39 cellular contexts compared by ENCODE assay signal in genomic region chr20:53422039-53422438, GRCh38.
"Had no signal": no experiment of that assay in that cellular context is flagged by ENCODE, and none has a peak within 500 bp of the region (broad histone marks: within the 10 kb centered on the region; RNA-seq: fewer than 3 reads in every experiment).

No MANE protein-coding gene starts in this region.

- H3K4me1 Mint-ChIP-seq: activated naive CD4-positive, alpha-beta T cell treated with anti-CD3 and anti-CD28 coated beads, Interleukin-2, amount 10 ng/mL, durations not matched to agents 7 days and 5 days; activated naive CD4-positive, alpha-beta T cell treated with anti-CD3 and anti-CD28 coated beads, Interleukin-2, amount 50 U/mL, for 24 hours; activated naive CD8-positive, alpha-beta T cell treated with anti-CD3 and anti-CD28 coated beads, Interleukin-2, amount 50 U/mL, for 24 hours; activated T-helper 17 cell treated with anti-CD3 and anti-CD28 coated beads, Interleukin-2, amount 50 U/mL, for 72 hours; central memory CD8-positive, alpha-beta T cell had no signal

- H3K9me3 Mint-ChIP-seq: activated naive CD4-positive, alpha-beta T cell treated with anti-CD3 and anti-CD28 coated beads for 36 hours; activated naive CD4-positive, alpha-beta T cell treated with anti-CD3 and anti-CD28 coated beads, Interleukin-2, amount 50 U/mL, for 24 hours; activated naive CD8-positive, alpha-beta T cell treated with anti-CD3 and anti-CD28 coated beads for 36 hours; activated naive CD8-positive, alpha-beta T cell treated with anti-CD3 and anti-CD28 coated beads, Interleukin-2, amount 10 ng/mL, durations not matched to agents 7 days and 5 days; activated naive CD8-positive, alpha-beta T cell treated with anti-CD3 and anti-CD28 coated beads, Interleukin-2, amount 50 U/mL, for 24 hours; activated T-cell treated with anti-CD3 and anti-CD28 coated beads, Interleukin-2, amount 50 U/mL, for 24 hours; activated T-cell treated with anti-CD3 and anti-CD28 coated beads, Interleukin-2, amount 50 U/mL, for 4 hours had no signal

- H3K9me3 ChIP-seq: adrenal gland, ascending aorta, body of pancreas, breast epithelium had no signal

- ATAC-seq: activated naive CD4-positive, alpha-beta T cell treated with anti-CD3 and anti-CD28 coated beads, Interleukin-2, amount 50 U/mL, for 72 hours; activated naive CD8-positive, alpha-beta T cell treated with anti-CD3 and anti-CD28 coated beads, Interleukin-2, amount 50 U/mL, for 24 hours; activated T-cell treated with anti-CD3 and anti-CD28 coated beads, Interleukin-2, amount 50 U/mL, for 4 hours; activated T-cell treated with anti-CD3 and anti-CD28 coated beads, Interleukin-2, amount 50 U/mL, for 72 hours; activated T-helper 17 cell treated with anti-CD3 and anti-CD28 coated beads, Interleukin-2, amount 50 U/mL, for 72 hours; body of pancreas had no signal

- H3K4me1 ChIP-seq: adrenal gland, ascending aorta, body of pancreas, breast epithelium had no signal

- H3K36me3 ChIP-seq: adrenal gland, ascending aorta, brain microvascular endothelial cell, breast epithelium, cardiac muscle cell had no signal

- DNase-seq: activated effector memory CD4-positive, alpha-beta T cell treated with anti-CD3 and anti-CD28 coated beads, Interleukin-2, amount 50 U/mL, for 16 hours; activated effector memory CD4-positive, alpha-beta T cell treated with Interleukin-2 at 50 U/mL for 16 hours; activated gamma-delta T cell; activated gamma-delta T cell treated with Interleukin-2 at 50 U/mL for 16 hours; activated naive CD4-positive, alpha-beta T cell; activated naive CD4-positive, alpha-beta T cell treated with anti-CD3 and anti-CD28 coated beads for 36 hours; activated naive CD4-positive, alpha-beta T cell treated with anti-CD3 and anti-CD28 coated beads, Interleukin-2, amount 10 ng/mL, durations not matched to agents 7 days and 5 days; activated naive CD4-positive, alpha-beta T cell treated with anti-CD3 and anti-CD28 coated beads, Interleukin-2, amount 50 U/mL, for 16 hours; activated naive CD4-positive, alpha-beta T cell treated with Interleukin-2 at 50 U/mL for 16 hours; activated naive CD8-positive, alpha-beta T cell treated with anti-CD3 and anti-CD28 coated beads for 36 hours; activated naive CD8-positive, alpha-beta T cell treated with anti-CD3 and anti-CD28 coated beads, Interleukin-2, amount 10 ng/mL, durations not matched to agents 7 days and 5 days; activated naive CD8-positive, alpha-beta T cell treated with anti-CD3 and anti-CD28 coated beads, Interleukin-2, amount 50 U/mL, for 24 hours; activated T-cell treated with anti-CD3 and anti-CD28 coated beads, Interleukin-2, amount 50 U/mL, for 1 hour; activated T-cell treated with anti-CD3 and anti-CD28 coated beads, Interleukin-2, amount 50 U/mL, for 24 hours; activated T-cell treated with anti-CD3 and anti-CD28 coated beads, Interleukin-2, amount 50 U/mL, for 4 hours; activated T-cell treated with anti-CD3 and anti-CD28 coated beads, Interleukin-2, amount 50 U/mL, for 48 hours; activated T-cell treated with anti-CD3 and anti-CD28 coated beads, Interleukin-2, amount 50 U/mL, for 72 hours; adrenal gland; amniotic stem cell; amygdala; anterior cingulate cortex; aorta; body of pancreas; brain microvascular endothelial cell; central memory CD4-positive, alpha-beta T cell; cerebellar nuclear complex had no signal

- H3K27ac ChIP-seq: adrenal gland, ascending aorta, body of pancreas, brain microvascular endothelial cell, breast epithelium, cardiac muscle cell had no signal

- H3K36me3 Mint-ChIP-seq: activated naive CD8-positive, alpha-beta T cell; activated naive CD8-positive, alpha-beta T cell treated with anti-CD3 and anti-CD28 coated beads for 36 hours; activated naive CD8-positive, alpha-beta T cell treated with anti-CD3 and anti-CD28 coated beads, Interleukin-2, amount 10 ng/mL, durations not matched to agents 7 days and 5 days; brain had no signal

- H3K27ac Mint-ChIP-seq: activated naive CD4-positive, alpha-beta T cell treated with anti-CD3 and anti-CD28 coated beads for 36 hours; activated naive CD4-positive, alpha-beta T cell treated with anti-CD3 and anti-CD28 coated beads, Interleukin-2, amount 10 ng/mL, durations not matched to agents 7 days and 5 days; activated naive CD4-positive, alpha-beta T cell treated with anti-CD3 and anti-CD28 coated beads, Interleukin-2, amount 50 U/mL, for 24 hours; activated naive CD4-positive, alpha-beta T cell treated with anti-CD3 and anti-CD28 coated beads, Interleukin-2, amount 50 U/mL, for 72 hours; activated naive CD8-positive, alpha-beta T cell; activated naive CD8-positive, alpha-beta T cell treated with anti-CD3 and anti-CD28 coated beads for 36 hours; activated naive CD8-positive, alpha-beta T cell treated with anti-CD3 and anti-CD28 coated beads, Interleukin-2, amount 10 ng/mL, durations not matched to agents 7 days and 5 days; activated naive CD8-positive, alpha-beta T cell treated with anti-CD3 and anti-CD28 coated beads, Interleukin-2, amount 50 U/mL, for 24 hours; activated T-cell treated with anti-CD3 and anti-CD28 coated beads, Interleukin-2, amount 50 U/mL, for 24 hours; activated T-cell treated with anti-CD3 and anti-CD28 coated beads, Interleukin-2, amount 50 U/mL, for 72 hours; activated T-helper 1 cell treated with anti-CD3 and anti-CD28 coated beads, Interleukin-12 subunit alpha, Interleukin-12 subunit beta, Interleukin-2, Interleukin-4 antibody, amounts not matched to agents 30 ng/mL and 10 ng/mL and 1 ng/mL, durations not matched to agents 14 hours and 24 hours and 36 hours; activated T-helper 17 cell treated with anti-CD3 and anti-CD28 coated beads, Interleukin-2, amount 50 U/mL, for 72 hours; activated T-helper 2 cell treated with anti-CD3 and anti-CD28 coated beads, Interferon-gamma antibody, Interleukin-2, Interleukin-4, amounts not matched to agents 10 μg/mL and 5 μg/mL and 100 μg/mL, durations not matched to agents 14 hours and 24 hours and 36 hours; brain had no signal

- H3K4me3 Mint-ChIP-seq: activated naive CD4-positive, alpha-beta T cell treated with anti-CD3 and anti-CD28 coated beads for 36 hours; activated naive CD4-positive, alpha-beta T cell treated with anti-CD3 and anti-CD28 coated beads, Interleukin-2, amount 10 ng/mL, durations not matched to agents 7 days and 5 days; activated naive CD4-positive, alpha-beta T cell treated with anti-CD3 and anti-CD28 coated beads, Interleukin-2, amount 50 U/mL, for 24 hours; activated naive CD8-positive, alpha-beta T cell; activated naive CD8-positive, alpha-beta T cell treated with anti-CD3 and anti-CD28 coated beads for 36 hours; activated naive CD8-positive, alpha-beta T cell treated with anti-CD3 and anti-CD28 coated beads, Interleukin-2, amount 10 ng/mL, durations not matched to agents 7 days and 5 days; activated naive CD8-positive, alpha-beta T cell treated with anti-CD3 and anti-CD28 coated beads, Interleukin-2, amount 50 U/mL, for 24 hours; activated T-cell treated with anti-CD3 and anti-CD28 coated beads, Interleukin-2, amount 50 U/mL, for 24 hours; activated T-cell treated with anti-CD3 and anti-CD28 coated beads, Interleukin-2, amount 50 U/mL, for 4 hours; activated T-cell treated with anti-CD3 and anti-CD28 coated beads, Interleukin-2, amount 50 U/mL, for 72 hours; activated T-helper 1 cell treated with anti-CD3 and anti-CD28 coated beads, Interleukin-12 subunit alpha, Interleukin-12 subunit beta, Interleukin-2, Interleukin-4 antibody, amounts not matched to agents 30 ng/mL and 10 ng/mL and 1 ng/mL, durations not matched to agents 14 hours and 24 hours and 36 hours; activated T-helper 17 cell treated with anti-CD3 and anti-CD28 coated beads, Interleukin-2, amount 50 U/mL, for 72 hours; brain; central memory CD8-positive, alpha-beta T cell had no signal

- H3K27me3 Mint-ChIP-seq: activated naive CD4-positive, alpha-beta T cell treated with anti-CD3 and anti-CD28 coated beads, Interleukin-2, amount 10 ng/mL, durations not matched to agents 7 days and 5 days; activated naive CD4-positive, alpha-beta T cell treated with anti-CD3 and anti-CD28 coated beads, Interleukin-2, amount 50 U/mL, for 24 hours; activated naive CD8-positive, alpha-beta T cell; activated naive CD8-positive, alpha-beta T cell treated with anti-CD3 and anti-CD28 coated beads for 36 hours; activated naive CD8-positive, alpha-beta T cell treated with anti-CD3 and anti-CD28 coated beads, Interleukin-2, amount 10 ng/mL, durations not matched to agents 7 days and 5 days; activated T-cell treated with anti-CD3 and anti-CD28 coated beads, Interleukin-2, amount 50 U/mL, for 24 hours; activated T-helper 17 cell treated with anti-CD3 and anti-CD28 coated beads, Interleukin-2, amount 50 U/mL, for 72 hours had no signal

- H3K4me3 ChIP-seq: adrenal gland, ascending aorta, body of pancreas, breast epithelium, cardiac muscle cell had no signal

- FAIRE-seq: astrocyte, bronchial epithelial cell had no signal

- H3K27me3 ChIP-seq: adrenal gland, ascending aorta, body of pancreas, brain microvascular endothelial cell, breast epithelium, cardiac muscle cell had no signal
